In the genomic region with DNA sequence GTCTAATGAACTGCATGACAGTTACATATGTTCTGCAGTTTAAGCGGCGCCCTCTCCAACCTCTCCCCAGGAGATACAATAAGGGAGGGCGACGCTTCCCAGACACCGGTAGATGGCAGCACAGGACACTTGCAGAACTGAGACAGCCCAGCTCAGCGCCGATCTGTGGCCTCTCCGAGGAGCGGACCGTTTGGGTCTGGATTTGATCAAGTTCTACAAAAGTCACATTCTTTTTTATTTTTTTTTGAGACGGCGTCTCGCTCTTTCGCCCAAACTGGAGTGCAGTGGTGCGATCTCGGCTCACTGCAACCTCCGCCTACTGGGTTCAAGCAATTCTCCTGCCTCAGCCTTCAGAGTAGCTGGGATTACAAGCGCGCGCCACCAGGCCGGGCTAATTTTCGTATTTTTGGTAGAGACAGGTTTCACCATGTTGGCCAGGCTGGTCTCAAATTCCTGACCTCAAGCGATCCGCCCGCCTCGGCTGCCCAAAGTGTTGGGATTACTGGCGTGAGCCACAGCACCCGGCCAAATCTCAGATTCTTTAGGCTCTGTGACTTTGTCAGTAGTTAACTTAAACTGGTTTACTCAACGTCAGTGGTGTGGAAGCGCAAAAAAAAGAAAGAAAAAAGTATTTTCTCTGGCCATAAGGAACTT, we compare ENCODE assay signal across 8 cellular contexts. TPM values are rescaled to one million over a fixed set of nuclear protein-coding genes. Genes with fewer than 3 reads are reported as not detected.
DNase-seq lines count a peak whose midpoint lies in the region; TF ChIP-seq lines count a peak whose summit lies in the region.

No MANE protein-coding gene starts in this region.

- H3K9me3 ChIP-seq in ES-I3 (ENCODE audit: control insufficient read depth, insufficient read depth, low read length) (no peaks in the 10 kb centered on the region), HEK293 (ENCODE audit: control insufficient read depth, insufficient read depth, low read depth, low read length) (no peaks in the 10 kb centered on the region), SK-N-MC (ENCODE audit: low read depth, low read length) (no peaks in the 10 kb centered on the region), testis (no peaks in the 10 kb centered on the region)

- peak overlapping the region; percentile 71 for H3K27ac Mint-ChIP-seq in activated naive CD4-positive, alpha-beta T cell treated with anti-CD3 and anti-CD28 coated beads, Interleukin-2, amount 50 U/mL, for 24 hours
- H3K27ac Mint-ChIP-seq in glutamatergic neuron (ENCODE audit: unreplicated experiment) (peak overlapping the region; percentile 98), osteocyte (ENCODE audit: unreplicated experiment) (peak overlapping the region; percentile 99)

- H3K27me3 ChIP-seq in testis: no peaks in the 10 kb centered on the region

- H3K4me3 ChIP-seq in HEK293 (ENCODE audit: low read depth, low read length): peak overlapping the region; percentile 48
- peak overlapping the region; percentile 85 for H3K4me3 ChIP-seq in SK-N-MC
- H3K4me3 ChIP-seq in testis: peak overlapping the region; percentile 50 to 65

- peaks cover 43% of the 10 kb centered on the region for H3K4me1 Mint-ChIP-seq in activated naive CD4-positive, alpha-beta T cell treated with anti-CD3 and anti-CD28 coated beads, Interleukin-2, amount 50 U/mL, for 24 hours
- H3K4me1 Mint-ChIP-seq in glutamatergic neuron (ENCODE audit: low read depth, unreplicated experiment) (peaks cover 16% of the 10 kb centered on the region), osteocyte (ENCODE audit: unreplicated experiment) (peaks cover 37% of the 10 kb centered on the region)

- 13 to 16% methylated on average over 30 of the region's 30 CpGs for WGBS in testis, 2 donors

- CTCF ChIA-PET in HEK293 (lab: Yijun Ruan, JAX): interaction anchor here (0.7 to 6.8 kb wide), 20 partner anchors 10 to 557 kb away, joined by 3 to 58 read pairs (median 4); partner anchors contain the start of gene CA9

- no peaks in the 10 kb centered on the region for H3K36me3 ChIP-seq in ES-I3 (ENCODE audit: insufficient read depth, low read length)
- H3K36me3 ChIP-seq in HEK293 (ENCODE audit: control insufficient read depth in 2 of 2, insufficient read depth in 1 of 2, low read length in 2 of 2): no peaks in the 10 kb centered on the region
- H3K36me3 ChIP-seq in SK-N-MC (ENCODE audit: insufficient read depth, low read length): no peaks in the 10 kb centered on the region
- no peaks in the 10 kb centered on the region for H3K36me3 ChIP-seq in testis (ENCODE audit: low read depth, missing control alignments)

- TF ChIP-seq POLR2A in testis (IDR thresholded peaks at IDR 0.05): no peak

- H3K4me3 Mint-ChIP-seq in activated naive CD4-positive, alpha-beta T cell treated with anti-CD3 and anti-CD28 coated beads, Interleukin-2, amount 50 U/mL, for 24 hours: peak overlapping the region; percentile 92
- H3K4me3 Mint-ChIP-seq in glutamatergic neuron (ENCODE audit: unreplicated experiment) (peak overlapping the region; percentile 95), osteocyte (ENCODE audit: unreplicated experiment) (peak overlapping the region; percentile 92)

- DNase-seq in MV-4-11 (lab: John Stamatoyannopoulos, UW) (peak; percentile 89), SK-N-MC (ENCODE audit: low read depth, low spot score) (peak; percentile 87), glutamatergic neuron (peak; percentile 85), osteocyte (ENCODE audit: extremely low spot score, unreplicated experiment) (peak; percentile 95), testis (peak; percentile 97)

- TF ChIP-seq CTCF in HEK293 (tag by site-specific recombination; IDR thresholded peaks at IDR 0.05) (peak; percentile 79), glutamatergic neuron (IDR thresholded peaks at IDR 0.05; ENCODE audit: partially characterized antibody, unreplicated experiment) (peak; percentile 83), osteocyte (IDR thresholded peaks at IDR 0.05) (peak; percentile 97), testis (IDR thresholded peaks at IDR 0.05) (peak; percentile 79 to 89 (median 82))

- peak overlapping the region; percentile 83 for H3K9ac ChIP-seq in ES-I3 (ENCODE audit: low read depth, low read length)
- H3K9ac ChIP-seq in SK-N-MC (ENCODE audit: insufficient read length): peak overlapping the region; percentile 51

- no peaks in the 10 kb centered on the region for H3K36me3 Mint-ChIP-seq in activated naive CD4-positive, alpha-beta T cell treated with anti-CD3 and anti-CD28 coated beads, Interleukin-2, amount 50 U/mL, for 24 hours
- no peaks in the 10 kb centered on the region for H3K36me3 Mint-ChIP-seq in glutamatergic neuron (ENCODE audit: unreplicated experiment)
- H3K36me3 Mint-ChIP-seq in osteocyte (ENCODE audit: unreplicated experiment): no peaks in the 10 kb centered on the region

- no peaks in the 10 kb centered on the region for H3K27me3 Mint-ChIP-seq in activated naive CD4-positive, alpha-beta T cell treated with anti-CD3 and anti-CD28 coated beads, Interleukin-2, amount 50 U/mL, for 24 hours
- H3K27me3 Mint-ChIP-seq in glutamatergic neuron (ENCODE audit: unreplicated experiment) (peaks cover 15% of the 10 kb centered on the region), osteocyte (ENCODE audit: unreplicated experiment) (peaks cover 6% of the 10 kb centered on the region)

- peaks cover 8% of the 10 kb centered on the region for H3K4me1 ChIP-seq in ES-I3 (ENCODE audit: insufficient read depth, low read length)
- H3K4me1 ChIP-seq in HEK293 (ENCODE audit: control insufficient read depth, insufficient read depth, low read length): peaks cover 15% of the 10 kb centered on the region
- peaks cover 29% of the 10 kb centered on the region for H3K4me1 ChIP-seq in testis

- POLR2A ChIA-PET in HEK293 (lab: Yijun Ruan, JAX): interaction anchor here (1.1 to 4.3 kb wide), 7 partner anchors 15 to 863 kb away, joined by 3 to 92 read pairs (median 6); partner anchors contain the start of genes PIGO, STOML2, UNC13B and VCP

- intact Hi-C loops in testis (cut with DNase I; ENCODE audit: low total_unique reads): loop anchor here (10.0 kb wide), 2 partner anchors 358 to 438 kb away; no protein-coding TSS in a partner anchor

- H3K27ac ChIP-seq in HEK293 (ENCODE audit: extremely low read depth, low read depth, low read length) (no peak overlapping the region), SK-N-MC (no peak overlapping the region), testis (peak overlapping the region; percentile 69 to 94)

- H3K9me3 Mint-ChIP-seq in activated naive CD4-positive, alpha-beta T cell treated with anti-CD3 and anti-CD28 coated beads, Interleukin-2, amount 50 U/mL, for 24 hours: no peaks in the 10 kb centered on the region
- peaks cover 15% of the 10 kb centered on the region for H3K9me3 Mint-ChIP-seq in glutamatergic neuron (ENCODE audit: unreplicated experiment)
- no peaks in the 10 kb centered on the region for H3K9me3 Mint-ChIP-seq in osteocyte (ENCODE audit: unreplicated experiment)

TF ChIP-seq in HEK293, 187 proteins besides CTCF, POLR2A, EP300 and RAD21:
- peak; percentile 25; the same call in 1 of the 2 replicates for TF ChIP-seq GLIS1 (tag by site-specific recombination; IDR thresholded peaks at IDR 0.05)
- TF ChIP-seq ZNF654 (tag by site-specific recombination; IDR thresholded peaks at IDR 0.05; ENCODE audit: low read depth): peak; percentile 91
- TF ChIP-seq ZNF585B (tag by site-specific recombination; IDR thresholded peaks at IDR 0.05): no peak
- TF ChIP-seq ZSCAN30 (tag by site-specific recombination; IDR thresholded peaks at IDR 0.05): 0 out of 2 replicates have a peak, but pooled peaks have one; percentile 19
- TF ChIP-seq ZNF660 (tag by site-specific recombination; IDR thresholded peaks at IDR 0.05): peak; percentile 57; the same call in 1 of the 2 replicates
- TF ChIP-seq, protein P1, sequence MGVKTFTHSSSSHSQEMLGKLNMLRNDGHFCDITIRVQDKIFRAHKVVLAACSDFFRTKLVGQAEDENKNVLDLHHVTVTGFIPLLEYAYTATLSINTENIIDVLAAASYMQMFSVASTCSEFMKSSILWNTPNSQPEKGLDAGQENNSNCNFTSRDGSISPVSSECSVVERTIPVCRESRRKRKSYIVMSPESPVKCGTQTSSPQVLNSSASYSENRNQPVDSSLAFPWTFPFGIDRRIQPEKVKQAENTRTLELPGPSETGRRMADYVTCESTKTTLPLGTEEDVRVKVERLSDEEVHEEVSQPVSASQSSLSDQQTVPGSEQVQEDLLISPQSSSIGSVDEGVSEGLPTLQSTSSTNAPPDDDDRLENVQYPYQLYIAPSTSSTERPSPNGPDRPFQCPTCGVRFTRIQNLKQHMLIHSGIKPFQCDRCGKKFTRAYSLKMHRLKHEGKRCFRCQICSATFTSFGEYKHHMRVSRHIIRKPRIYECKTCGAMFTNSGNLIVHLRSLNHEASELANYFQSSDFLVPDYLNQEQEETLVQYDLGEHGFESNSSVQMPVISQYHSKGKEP (tag by site-specific recombination; IDR thresholded peaks at IDR 0.05): peak; percentile 19; the same call in 1 of the 2 replicates
- peak; percentile 56 for TF ChIP-seq ZNF335 (tag by site-specific recombination; conservative IDR thresholded peaks at IDR 0.05)
- no peak for TF ChIP-seq ZFP37 (tag by site-specific recombination; IDR thresholded peaks at IDR 0.05)
TF ChIP-seq in HEK293: peak in this region for 6.

RNA-seq across cellular contexts. Expression of gene ATOSB, which starts 1.4 kb away (rescaled TPM):
- total RNA-seq in glutamatergic neuron (ENCODE audit: unreplicated experiment) (51.0 TPM), osteocyte (26.8 and 30.3 TPM in 2 replicates), testis (10 to 100 TPM; 15.9 to 19.6 TPM)
- polyA plus RNA-seq in testis (ENCODE audit: insufficient read depth, low read depth, low replicate concordance): 16.0 TPM

RNA-seq across cellular contexts. Expression of gene STOML2, which starts 14.1 kb away (rescaled TPM):
- total RNA-seq in glutamatergic neuron (ENCODE audit: unreplicated experiment) (73.0 TPM), osteocyte (100 and 104 TPM in 2 replicates), testis (100 to 1,000 TPM in 1 of 2 donors, 10 to 100 TPM in 1; 87.1 to 115 TPM)
- 102 TPM for polyA plus RNA-seq in testis (ENCODE audit: insufficient read depth, low read depth, low replicate concordance)

RNA-seq across cellular contexts. Expression of gene PIGO, which starts 20.6 kb away (rescaled TPM):
- total RNA-seq in glutamatergic neuron (ENCODE audit: unreplicated experiment) (19.0 TPM), osteocyte (29.9 and 33.9 TPM in 2 replicates), testis (10 to 100 TPM; 27.6 to 33.1 TPM)
- polyA plus RNA-seq in testis (ENCODE audit: insufficient read depth, low read depth, low replicate concordance): 41.4 TPM

RNA-seq across cellular contexts. Expression of gene FANCG, which starts 37.3 kb away (rescaled TPM):
- total RNA-seq in glutamatergic neuron (ENCODE audit: unreplicated experiment): 49.0 TPM
- total RNA-seq in osteocyte: 22.7 and 27.9 TPM in 2 replicates
- 10 to 100 TPM; 32.3 to 57.2 TPM for total RNA-seq in testis
- polyA plus RNA-seq in testis (ENCODE audit: insufficient read depth, low read depth, low replicate concordance): 25.5 TPM

RNA-seq across cellular contexts. Expression of gene VCP, which starts 44.6 kb away (rescaled TPM):
- 297 TPM for total RNA-seq in glutamatergic neuron (ENCODE audit: unreplicated experiment)
- 254 and 268 TPM in 2 replicates for total RNA-seq in osteocyte
- 100 to 1,000 TPM; 171 to 186 TPM for total RNA-seq in testis
- 229 TPM for polyA plus RNA-seq in testis (ENCODE audit: insufficient read depth, low read depth, low replicate concordance)

Comparison
In these comparisons a context has a peak if more than half of its experiments do, and no peak if none do; other contexts are left out.
1. H3K27ac ChIP-seq: peak in testis (2 of 2); none in HEK293 (single experiment) and SK-N-MC (single experiment).
2. Peak in every context shown above with its lines, with median percentiles within 50 percentile points of each other: H3K4me3 ChIP-seq, CTCF ChIP-seq, DNase-seq, H3K27ac Mint-ChIP-seq and H3K4me3 Mint-ChIP-seq.